ENCODE assay signal across 14 cellular contexts in the genomic region with DNA sequence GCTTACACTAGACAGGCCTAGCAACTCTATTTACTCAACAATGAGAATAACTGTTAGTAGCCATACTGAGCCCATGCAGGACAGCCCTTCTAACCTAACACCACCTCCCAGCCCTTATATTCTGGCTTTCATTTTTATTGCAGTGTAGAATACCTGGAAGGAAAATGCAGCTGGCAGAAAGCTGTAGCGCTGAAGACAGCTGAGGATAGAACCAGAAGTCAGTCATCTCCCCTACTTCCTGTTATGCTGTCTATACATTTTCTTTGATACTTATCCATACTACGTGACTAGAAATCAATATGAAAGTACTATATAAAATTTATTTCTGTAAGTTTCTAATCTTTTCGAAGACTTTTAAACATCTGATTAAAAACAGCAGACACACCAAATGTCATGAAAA. TPM values are rescaled to one million over a fixed set of nuclear protein-coding genes. Genes with fewer than 3 reads are reported as not detected.
DNase-seq lines count a peak whose midpoint lies in the region; ATAC-seq and TF ChIP-seq lines count a peak whose summit lies in the region.
"Had no signal": no experiment of that assay in that cellular context is flagged by ENCODE, and none has a peak within 500 bp of the region (broad histone marks: within the 10 kb centered on the region; RNA-seq: fewer than 3 reads in every experiment).

No MANE protein-coding gene starts in this region.

- no peak for TF ChIP-seq CTCF in activated CD8-positive, alpha-beta T cell treated with anti-CD3 and anti-CD28 coated beads for 36 hours (IDR thresholded peaks at IDR 0.05)
- TF ChIP-seq CTCF in CD4-positive, alpha-beta T cell (IDR thresholded peaks at IDR 0.05): no peak
- TF ChIP-seq CTCF in neutrophil (IDR thresholded peaks at IDR 0.05): no peak

- H3K27me3 ChIP-seq in CD4-positive, alpha-beta T cell (ENCODE audit: control insufficient read depth, insufficient read depth, low read length): no peaks in the 10 kb centered on the region
- H3K27me3 ChIP-seq in neutrophil: no peaks in the 10 kb centered on the region

- CTCF ChIA-PET in activated CD8-positive, alpha-beta T cell treated with anti-CD3 and anti-CD28 coated beads, Interleukin-2, amount 10 ng/mL, durations not matched to agents 7 days and 5 days (lab: Charles Lee): interaction anchor here (0.8 to 7.7 kb wide), 12 partner anchors 9 to 380 kb away, joined by 3 to 92 read pairs (median 4); a partner anchor contains a TSS
- CTCF ChIA-PET in activated CD8-positive, alpha-beta T cell treated with anti-CD3 and anti-CD28 coated beads for 36 hours (lab: Charles Lee): interaction anchor here (1.1 to 9.5 kb wide), 17 partner anchors 7 to 429 kb away, joined by 3 to 104 read pairs (median 7); no protein-coding TSS in a partner anchor
- CTCF ChIA-PET in CD4-positive, alpha-beta T cell (lab: Charles Lee): interaction anchor here (1.2 to 5.2 kb wide), 5 partner anchors 8 to 220 kb away, joined by 3 to 30 read pairs (median 13); no protein-coding TSS in a partner anchor

- ATAC-seq in activated CD8-positive, alpha-beta T cell treated with anti-CD3 and anti-CD28 coated beads, Interleukin-2, amount 10 ng/mL, durations not matched to agents 7 days and 5 days: peak; percentile 49
- ATAC-seq in activated CD8-positive, alpha-beta T cell treated with anti-CD3 and anti-CD28 coated beads for 36 hours: no peak
- ATAC-seq in CD4-positive, alpha-beta T cell (ENCODE audit: poor library complexity): no peak
- ATAC-seq in T-helper 17 cell (peak; percentile 11), HG02885 (IDR thresholded peaks at IDR 0.05; ENCODE audit: poor library complexity, unreplicated experiment) (no peak)

- POLR2A ChIA-PET in activated CD8-positive, alpha-beta T cell treated with anti-CD3 and anti-CD28 coated beads, Interleukin-2, amount 10 ng/mL, durations not matched to agents 7 days and 5 days (lab: Charles Lee): no interaction called here
- POLR2A ChIA-PET in activated CD8-positive, alpha-beta T cell treated with anti-CD3 and anti-CD28 coated beads for 36 hours (lab: Charles Lee): interaction anchor here (0.7 to 1.0 kb wide), 2 partner anchors 220 to 257 kb away, joined by 3 read pairs; no protein-coding TSS in a partner anchor
- POLR2A ChIA-PET in CD4-positive, alpha-beta T cell (lab: Charles Lee): interaction anchor here (0.6 to 3.5 kb wide), 7 partner anchors 9 to 272 kb away, joined by 3 to 17 read pairs (median 3); no protein-coding TSS in a partner anchor

- H3K27me3 Mint-ChIP-seq in activated CD8-positive, alpha-beta T cell treated with anti-CD3 and anti-CD28 coated beads, Interleukin-2, amount 10 ng/mL, durations not matched to agents 7 days and 5 days (ENCODE audit: low read depth): no peaks in the 10 kb centered on the region
- H3K27me3 Mint-ChIP-seq in activated CD8-positive, alpha-beta T cell treated with anti-CD3 and anti-CD28 coated beads for 36 hours: no peaks in the 10 kb centered on the region
- no peaks in the 10 kb centered on the region for H3K27me3 Mint-ChIP-seq in CD4-positive, alpha-beta T cell
- H3K27me3 Mint-ChIP-seq in T-helper 17 cell: no peaks in the 10 kb centered on the region

- intact Hi-C loops in activated CD8-positive, alpha-beta T cell treated with anti-CD3 and anti-CD28 coated beads for 36 hours (cut with micrococcal nuclease): no loop called here
- intact Hi-C loops in CD4-positive, alpha-beta T cell (cut with DNase I, micrococcal nuclease): loop anchor here (2.0 to 10.0 kb wide), 3 partner anchors 41 to 435 kb away; a partner anchor contains a TSS

- H3K36me3 ChIP-seq in neutrophil: peaks cover 76% of the 10 kb centered on the region

- no peak overlapping the region for H3K27ac ChIP-seq in CD4-positive, alpha-beta T cell (ENCODE audit: low read depth, low read length)
- peak overlapping the region; percentile 49 for H3K27ac ChIP-seq in neutrophil
- H3K27ac ChIP-seq: A549 had no signal

- no peaks in the 10 kb centered on the region for H3K9me3 ChIP-seq in CD4-positive, alpha-beta T cell (ENCODE audit: control insufficient read depth, low read length)
- H3K9me3 ChIP-seq in T-helper 17 cell (ENCODE audit: control insufficient read depth, low read length, poor library complexity, severe bottlenecking) (no peaks in the 10 kb centered on the region), neutrophil (no peaks in the 10 kb centered on the region)
- H3K9me3 ChIP-seq: A549 had no signal

- no peaks in the 10 kb centered on the region for H3K9me3 Mint-ChIP-seq in activated CD8-positive, alpha-beta T cell treated with anti-CD3 and anti-CD28 coated beads, Interleukin-2, amount 10 ng/mL, durations not matched to agents 7 days and 5 days (ENCODE audit: insufficient read depth)
- H3K9me3 Mint-ChIP-seq in activated CD8-positive, alpha-beta T cell treated with anti-CD3 and anti-CD28 coated beads for 36 hours: no peaks in the 10 kb centered on the region
- H3K9me3 Mint-ChIP-seq in CD4-positive, alpha-beta T cell: no peaks in the 10 kb centered on the region
- H3K9me3 Mint-ChIP-seq: CD14-positive monocyte, H9 had no signal

- peaks cover 41 to 47% of the 10 kb centered on the region in 2 experiments for H3K4me1 ChIP-seq in neutrophil (ENCODE audit: control insufficient read depth in 1 of 2, insufficient read depth in 1 of 2, low read depth in 1 of 2, low read length in 1 of 2)

- H3K4me3 ChIP-seq in neutrophil (ENCODE audit: low read depth in 1 of 2, low read length in 1 of 2): no peak overlapping the region
- H3K4me3 ChIP-seq: A549 had no signal

- no peak overlapping the region for H3K4me3 Mint-ChIP-seq in activated CD8-positive, alpha-beta T cell treated with anti-CD3 and anti-CD28 coated beads, Interleukin-2, amount 10 ng/mL, durations not matched to agents 7 days and 5 days
- no peak overlapping the region for H3K4me3 Mint-ChIP-seq in activated CD8-positive, alpha-beta T cell treated with anti-CD3 and anti-CD28 coated beads for 36 hours
- no peak overlapping the region for H3K4me3 Mint-ChIP-seq in CD4-positive, alpha-beta T cell
- H3K4me3 Mint-ChIP-seq in T-helper 17 cell: no peak overlapping the region
- H3K4me3 Mint-ChIP-seq: CD14-positive monocyte, H9 had no signal

- H3K27ac Mint-ChIP-seq in activated CD8-positive, alpha-beta T cell treated with anti-CD3 and anti-CD28 coated beads, Interleukin-2, amount 10 ng/mL, durations not matched to agents 7 days and 5 days: peak overlapping the region; percentile 39
- H3K27ac Mint-ChIP-seq in activated CD8-positive, alpha-beta T cell treated with anti-CD3 and anti-CD28 coated beads for 36 hours: no peak overlapping the region
- H3K27ac Mint-ChIP-seq in CD4-positive, alpha-beta T cell: peak overlapping the region; percentile 70
- no peak overlapping the region for H3K27ac Mint-ChIP-seq in T-helper 17 cell
- H3K27ac Mint-ChIP-seq: CD14-positive monocyte, H9 had no signal

- no peak for DNase-seq in activated CD8-positive, alpha-beta T cell treated with anti-CD3 and anti-CD28 coated beads, Interleukin-2, amount 10 ng/mL, durations not matched to agents 7 days and 5 days
- DNase-seq in activated CD8-positive, alpha-beta T cell treated with anti-CD3 and anti-CD28 coated beads for 36 hours: no peak
- DNase-seq in CD4-positive, alpha-beta T cell: no peak
- DNase-seq in T-helper 17 cell: no peak
- DNase-seq in DMS53 (lab: John Stamatoyannopoulos, UW): no peak
- DNase-seq: DMS79 treated with DMSO at 0.1 percent for 48 hours, GDM1, GOT3, H9, IMR-90 had no signal

- H3K36me3 Mint-ChIP-seq in activated CD8-positive, alpha-beta T cell treated with anti-CD3 and anti-CD28 coated beads, Interleukin-2, amount 10 ng/mL, durations not matched to agents 7 days and 5 days (ENCODE audit: low read depth): peaks cover 44% of the 10 kb centered on the region
- H3K36me3 Mint-ChIP-seq in activated CD8-positive, alpha-beta T cell treated with anti-CD3 and anti-CD28 coated beads for 36 hours (ENCODE audit: low read depth): peaks cover 40% of the 10 kb centered on the region
- H3K36me3 Mint-ChIP-seq in CD4-positive, alpha-beta T cell (ENCODE audit: low read depth): peaks cover 95% of the 10 kb centered on the region
- peaks cover 6% of the 10 kb centered on the region for H3K36me3 Mint-ChIP-seq in T-helper 17 cell (ENCODE audit: low read depth)

- H3K4me1 Mint-ChIP-seq in activated CD8-positive, alpha-beta T cell treated with anti-CD3 and anti-CD28 coated beads, Interleukin-2, amount 10 ng/mL, durations not matched to agents 7 days and 5 days (ENCODE audit: low read depth): peaks cover 15% of the 10 kb centered on the region
- peaks cover 20% of the 10 kb centered on the region for H3K4me1 Mint-ChIP-seq in activated CD8-positive, alpha-beta T cell treated with anti-CD3 and anti-CD28 coated beads for 36 hours (ENCODE audit: low read depth)
- peaks cover 45% of the 10 kb centered on the region for H3K4me1 Mint-ChIP-seq in CD4-positive, alpha-beta T cell (ENCODE audit: low read depth)
- peaks cover 19% of the 10 kb centered on the region for H3K4me1 Mint-ChIP-seq in T-helper 17 cell

RNA-seq across cellular contexts. Expression of a gene that starts 43.2 kb away (rescaled TPM):
- 10 to 100 TPM; 22.5 to 31.2 TPM for total RNA-seq in activated CD8-positive, alpha-beta T cell treated with anti-CD3 and anti-CD28 coated beads, Interleukin-2, amount 10 ng/mL, durations not matched to agents 7 days and 5 days
- 10 to 100 TPM; 32.3 TPM for total RNA-seq in activated CD8-positive, alpha-beta T cell treated with anti-CD3 and anti-CD28 coated beads for 36 hours
- 100 to 1,000 TPM; 171 to 176 TPM for total RNA-seq in CD4-positive, alpha-beta T cell
- total RNA-seq in T-helper 17 cell: 100 to 1,000 TPM in 1 of 2 donors, 10 to 100 TPM in 1; 92.7 to 128 TPM

Comparison
In these comparisons a context has a peak if more than half of its experiments do, and no peak if none do; other contexts are left out.
1. ATAC-seq: peak in activated CD8-positive, alpha-beta T cell treated with anti-CD3 and anti-CD28 coated beads, Interleukin-2, amount 10 ng/mL, durations not matched to agents 7 days and 5 days (single experiment) and T-helper 17 cell (single experiment); none in activated CD8-positive, alpha-beta T cell treated with anti-CD3 and anti-CD28 coated beads for 36 hours (single experiment), CD4-positive, alpha-beta T cell (single experiment) and HG02885 (single experiment).
2. H3K27ac Mint-ChIP-seq: peak in activated CD8-positive, alpha-beta T cell treated with anti-CD3 and anti-CD28 coated beads, Interleukin-2, amount 10 ng/mL, durations not matched to agents 7 days and 5 days (single experiment) and CD4-positive, alpha-beta T cell (single experiment); none in activated CD8-positive, alpha-beta T cell treated with anti-CD3 and anti-CD28 coated beads for 36 hours (single experiment) and T-helper 17 cell (single experiment).